ENCODE assay signal across 1 cellular context in genomic region chr15:75347222-75348033, GRCh38.
TF ChIP-seq lines count a peak whose summit lies in the region.

No MANE protein-coding gene starts in this region.

TF ChIP-seq in GM12878, 131 proteins besides CTCF, POLR2A, EP300 and RAD21 (continued from another document):
- TF ChIP-seq RB1 (IDR thresholded peaks at IDR 0.05; ENCODE audit: borderline replicate concordance) (no peak), CEBPB (IDR thresholded peaks at IDR 0.05; ENCODE audit: borderline replicate concordance in 1 of 2, low read depth in 2 of 2, low read length in 2 of 2) (no peak), FOXM1 (IDR thresholded peaks at IDR 0.05; ENCODE audit: low read depth, low read length) (no peak), RAD51 (IDR thresholded peaks at IDR 0.05) (no peak), NR2C1 (IDR thresholded peaks at IDR 0.05) (no peak), MYC (IDR thresholded peaks at IDR 0.05; ENCODE audit: insufficient read depth, insufficient read length, insufficient replicate concordance, low read length, severe bottlenecking) (no peak), MTA3 (IDR thresholded peaks at IDR 0.05; ENCODE audit: borderline replicate concordance, low read length) (no peak), NR2F1 (conservative IDR thresholded peaks at IDR 0.05) (no peak), ZBTB33 (IDR thresholded peaks at IDR 0.05) (no peak)
TF ChIP-seq in GM12878: peak in this region for 21.
